In the genomic region with DNA sequence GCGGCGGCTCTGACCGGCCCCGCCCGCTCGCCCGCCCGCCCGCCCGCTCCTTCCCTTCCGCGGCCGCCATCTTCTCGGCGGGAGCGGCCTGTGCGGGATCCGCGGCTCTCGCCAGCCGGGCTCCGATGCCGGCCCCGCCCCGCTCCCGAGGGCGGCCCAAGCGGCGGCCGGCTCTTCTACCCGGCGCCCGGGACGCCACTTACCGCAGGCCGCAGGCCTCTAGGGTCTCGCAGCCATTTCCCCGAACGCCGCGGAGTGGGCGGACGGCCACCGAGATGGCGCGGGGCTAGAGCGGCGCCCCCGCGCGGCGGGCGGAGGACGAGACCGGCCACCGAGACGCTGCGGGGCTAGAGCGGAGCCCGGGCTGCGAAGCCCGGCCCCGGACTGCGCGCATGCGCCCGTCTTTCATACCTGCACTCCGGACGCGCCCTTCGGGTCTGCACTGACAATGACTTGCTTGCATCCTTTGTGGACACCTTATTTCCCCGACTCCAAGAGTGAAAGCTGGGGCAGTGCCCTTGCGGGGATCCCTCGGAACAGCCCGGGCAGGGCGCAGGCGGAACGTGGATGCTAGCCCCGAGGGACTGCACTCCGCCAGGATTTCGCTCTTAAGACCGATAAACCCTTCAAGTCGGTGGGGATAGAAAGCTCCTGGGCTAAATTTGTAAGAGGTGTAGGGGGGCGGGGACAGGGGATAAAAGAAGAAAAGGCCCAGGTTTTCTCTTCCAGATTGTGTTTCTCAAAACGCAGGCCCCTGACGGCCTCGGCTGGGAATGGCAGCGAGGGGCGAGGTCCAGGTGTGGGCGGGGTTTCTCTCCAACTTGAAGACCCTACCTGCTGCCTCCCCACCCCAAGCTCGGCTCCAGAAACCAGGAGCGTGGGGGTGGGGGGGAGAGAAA, we compare ENCODE assay signal across 1 cellular context.
TF ChIP-seq lines count a peak whose summit lies in the region.

A gene (minus strand): TSS at position 277 of the 899 bp plus-strand sequence.

TF ChIP-seq in HEK293, 187 proteins besides CTCF, POLR2A, EP300 and RAD21 (continued from another document and continues in another):
- TF ChIP-seq, protein P1, sequence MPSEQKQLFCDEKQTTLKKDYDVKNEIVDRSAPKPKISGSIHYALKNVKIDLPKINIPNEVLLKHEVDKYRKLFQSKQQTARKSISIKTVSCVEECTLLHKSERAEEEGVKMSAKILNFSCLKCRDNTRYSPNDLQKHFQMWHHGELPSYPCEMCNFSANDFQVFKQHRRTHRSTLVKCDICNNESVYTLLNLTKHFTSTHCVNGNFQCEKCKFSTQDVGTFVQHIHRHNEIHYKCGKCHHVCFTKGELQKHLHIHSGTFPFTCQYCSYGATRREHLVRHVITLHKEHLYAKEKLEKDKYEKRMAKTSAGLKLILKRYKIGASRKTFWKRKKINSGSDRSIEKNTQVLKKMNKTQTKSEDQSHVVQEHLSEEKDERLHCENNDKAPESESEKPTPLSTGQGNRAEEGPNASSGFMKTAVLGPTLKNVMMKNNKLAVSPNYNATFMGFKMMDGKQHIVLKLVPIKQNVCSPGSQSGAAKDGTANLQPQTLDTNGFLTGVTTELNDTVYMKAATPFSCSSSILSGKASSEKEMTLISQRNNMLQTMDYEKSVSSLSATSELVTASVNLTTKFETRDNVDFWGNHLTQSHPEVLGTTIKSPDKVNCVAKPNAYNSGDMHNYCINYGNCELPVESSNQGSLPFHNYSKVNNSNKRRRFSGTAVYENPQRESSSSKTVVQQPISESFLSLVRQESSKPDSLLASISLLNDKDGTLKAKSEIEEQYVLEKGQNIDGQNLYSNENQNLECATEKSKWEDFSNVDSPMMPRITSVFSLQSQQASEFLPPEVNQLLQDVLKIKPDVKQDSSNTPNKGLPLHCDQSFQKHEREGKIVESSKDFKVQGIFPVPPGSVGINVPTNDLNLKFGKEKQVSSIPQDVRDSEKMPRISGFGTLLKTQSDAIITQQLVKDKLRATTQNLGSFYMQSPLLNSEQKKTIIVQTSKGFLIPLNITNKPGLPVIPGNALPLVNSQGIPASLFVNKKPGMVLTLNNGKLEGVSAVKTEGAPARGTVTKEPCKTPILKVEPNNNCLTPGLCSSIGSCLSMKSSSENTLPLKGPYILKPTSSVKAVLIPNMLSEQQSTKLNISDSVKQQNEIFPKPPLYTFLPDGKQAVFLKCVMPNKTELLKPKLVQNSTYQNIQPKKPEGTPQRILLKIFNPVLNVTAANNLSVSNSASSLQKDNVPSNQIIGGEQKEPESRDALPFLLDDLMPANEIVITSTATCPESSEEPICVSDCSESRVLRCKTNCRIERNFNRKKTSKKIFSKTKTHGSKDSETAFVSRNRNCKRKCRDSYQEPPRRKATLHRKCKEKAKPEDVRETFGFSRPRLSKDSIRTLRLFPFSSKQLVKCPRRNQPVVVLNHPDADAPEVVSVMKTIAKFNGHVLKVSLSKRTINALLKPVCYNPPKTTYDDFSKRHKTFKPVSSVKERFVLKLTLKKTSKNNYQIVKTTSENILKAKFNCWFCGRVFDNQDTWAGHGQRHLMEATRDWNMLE (tag by site-specific recombination; conservative IDR thresholded peaks at IDR 0.05; ENCODE audit: low read depth): no peak
- TF ChIP-seq ZNF133 (tag by site-specific recombination; IDR thresholded peaks at IDR 0.05) (no peak), ZNF610 (tag by site-specific recombination; IDR thresholded peaks at IDR 0.05; ENCODE audit: borderline replicate concordance) (no peak), ZNF777 (tag by site-specific recombination; IDR thresholded peaks at IDR 0.05; ENCODE audit: borderline replicate concordance) (no peak), ZNF701 (tag by site-specific recombination; IDR thresholded peaks at IDR 0.05) (no peak), ZNF121 (tag by site-specific recombination; IDR thresholded peaks at IDR 0.05) (peak; percentile 12; the same call in 1 of the 2 replicates), ZNF16 (tag by site-specific recombination; IDR thresholded peaks at IDR 0.05; ENCODE audit: low read depth) (no peak), YY2 (tag by site-specific recombination; IDR thresholded peaks at IDR 0.05) (peak; percentile 73), ZNF23 (tag by site-specific recombination; IDR thresholded peaks at IDR 0.05; ENCODE audit: borderline replicate concordance) (no peak), ZBTB20 (tag by site-specific recombination; IDR thresholded peaks at IDR 0.05) (peak; percentile 87), ZNF184 (tag by site-specific recombination; IDR thresholded peaks at IDR 0.05) (no peak; the same call in 1 of the 2 replicates), ZSCAN30 (tag by site-specific recombination; IDR thresholded peaks at IDR 0.05) (peak; percentile 61; the same call in 1 of the 2 replicates), ZNF169 (tag by site-specific recombination; IDR thresholded peaks at IDR 0.05) (no peak), ZNF776 (tag by site-specific recombination; IDR thresholded peaks at IDR 0.05; ENCODE audit: borderline replicate concordance) (no peak), ZNF571 (tag by site-specific recombination; IDR thresholded peaks at IDR 0.05) (no peak), ZNF501 (tag by site-specific recombination; IDR thresholded peaks at IDR 0.05) (no peak), ZNF37A (tag by site-specific recombination; IDR thresholded peaks at IDR 0.05) (no peak), MZF1 (tag by site-specific recombination; IDR thresholded peaks at IDR 0.05; ENCODE audit: borderline replicate concordance) (no peak), ZNF114 (tag by site-specific recombination; IDR thresholded peaks at IDR 0.05) (no peak), KLF16 (tag by site-specific recombination; IDR thresholded peaks at IDR 0.05) (no peak), PRDM1 (tag by site-specific recombination; IDR thresholded peaks at IDR 0.05) (peak; percentile 73; the same call in 1 of the 2 replicates), ZNF670 (tag by site-specific recombination; IDR thresholded peaks at IDR 0.05; ENCODE audit: low read depth) (no peak), FEZF1 (tag by site-specific recombination; IDR thresholded peaks at IDR 0.05) (peak; percentile 21; the same call in 1 of the 2 replicates)
- TF ChIP-seq, protein P2, sequence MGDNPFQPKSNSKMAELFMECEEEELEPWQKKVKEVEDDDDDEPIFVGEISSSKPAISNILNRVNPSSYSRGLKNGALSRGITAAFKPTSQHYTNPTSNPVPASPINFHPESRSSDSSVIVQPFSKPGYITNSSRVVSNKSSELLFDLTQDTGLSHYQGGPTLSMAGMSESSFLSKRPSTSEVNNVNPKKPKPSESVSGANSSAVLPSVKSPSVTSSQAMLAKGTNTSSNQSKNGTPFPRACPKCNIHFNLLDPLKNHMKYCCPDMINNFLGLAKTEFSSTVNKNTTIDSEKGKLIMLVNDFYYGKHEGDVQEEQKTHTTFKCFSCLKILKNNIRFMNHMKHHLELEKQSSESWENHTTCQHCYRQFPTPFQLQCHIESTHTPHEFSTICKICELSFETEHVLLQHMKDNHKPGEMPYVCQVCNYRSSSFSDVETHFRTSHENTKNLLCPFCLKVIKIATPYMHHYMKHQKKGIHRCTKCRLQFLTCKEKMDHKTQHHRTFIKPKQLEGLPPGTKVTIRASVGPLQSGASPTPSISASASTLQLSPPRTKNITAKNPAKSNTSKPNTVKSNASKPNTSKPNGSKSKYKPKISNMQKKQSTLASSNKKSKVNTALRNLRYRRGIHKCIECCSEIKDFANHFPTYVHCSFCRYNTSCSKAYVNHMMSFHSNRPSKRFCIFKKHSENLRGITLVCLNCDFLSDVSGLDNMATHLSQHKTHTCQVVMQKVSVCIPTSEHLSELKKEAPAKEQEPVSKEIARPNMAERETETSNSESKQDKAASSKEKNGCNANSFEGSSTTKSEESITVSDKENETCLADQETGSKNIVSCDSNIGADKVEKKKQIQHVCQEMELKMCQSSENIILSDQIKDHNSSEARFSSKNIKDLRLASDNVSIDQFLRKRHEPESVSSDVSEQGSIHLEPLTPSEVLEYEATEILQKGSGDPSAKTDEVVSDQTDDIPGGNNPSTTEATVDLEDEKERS (tag by site-specific recombination; IDR thresholded peaks at IDR 0.05): no peak
- TF ChIP-seq, protein P3, sequence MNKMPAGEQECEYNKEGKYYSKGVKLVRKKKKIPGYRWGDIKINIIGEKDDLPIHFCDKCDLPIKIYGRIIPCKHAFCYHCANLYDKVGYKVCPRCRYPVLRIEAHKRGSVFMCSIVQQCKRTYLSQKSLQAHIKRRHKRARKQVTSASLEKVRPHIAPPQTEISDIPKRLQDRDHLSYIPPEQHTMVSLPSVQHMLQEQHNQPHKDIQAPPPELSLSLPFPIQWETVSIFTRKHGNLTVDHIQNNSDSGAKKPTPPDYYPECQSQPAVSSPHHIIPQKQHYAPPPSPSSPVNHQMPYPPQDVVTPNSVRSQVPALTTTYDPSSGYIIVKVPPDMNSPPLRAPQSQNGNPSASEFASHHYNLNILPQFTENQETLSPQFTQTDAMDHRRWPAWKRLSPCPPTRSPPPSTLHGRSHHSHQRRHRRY (tag by site-specific recombination; IDR thresholded peaks at IDR 0.05): no peak
- TF ChIP-seq, protein P4, sequence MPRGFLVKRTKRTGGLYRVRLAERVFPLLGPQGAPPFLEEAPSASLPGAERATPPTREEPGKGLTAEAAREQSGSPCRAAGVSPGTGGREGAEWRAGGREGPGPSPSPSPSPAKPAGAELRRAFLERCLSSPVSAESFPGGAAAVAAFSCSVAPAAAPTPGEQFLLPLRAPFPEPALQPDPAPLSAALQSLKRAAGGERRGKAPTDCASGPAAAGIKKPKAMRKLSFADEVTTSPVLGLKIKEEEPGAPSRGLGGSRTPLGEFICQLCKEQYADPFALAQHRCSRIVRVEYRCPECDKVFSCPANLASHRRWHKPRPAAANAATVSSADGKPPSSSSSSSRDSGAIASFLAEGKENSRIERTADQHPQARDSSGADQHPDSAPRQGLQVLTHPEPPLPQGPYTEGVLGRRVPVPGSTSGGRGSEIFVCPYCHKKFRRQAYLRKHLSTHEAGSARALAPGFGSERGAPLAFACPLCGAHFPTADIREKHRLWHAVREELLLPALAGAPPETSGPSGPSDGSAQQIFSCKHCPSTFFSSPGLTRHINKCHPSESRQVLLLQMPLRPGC (tag by site-specific recombination; IDR thresholded peaks at IDR 0.05): peak; percentile 14; the same call in 1 of the 2 replicates
- TF ChIP-seq, protein P5, sequence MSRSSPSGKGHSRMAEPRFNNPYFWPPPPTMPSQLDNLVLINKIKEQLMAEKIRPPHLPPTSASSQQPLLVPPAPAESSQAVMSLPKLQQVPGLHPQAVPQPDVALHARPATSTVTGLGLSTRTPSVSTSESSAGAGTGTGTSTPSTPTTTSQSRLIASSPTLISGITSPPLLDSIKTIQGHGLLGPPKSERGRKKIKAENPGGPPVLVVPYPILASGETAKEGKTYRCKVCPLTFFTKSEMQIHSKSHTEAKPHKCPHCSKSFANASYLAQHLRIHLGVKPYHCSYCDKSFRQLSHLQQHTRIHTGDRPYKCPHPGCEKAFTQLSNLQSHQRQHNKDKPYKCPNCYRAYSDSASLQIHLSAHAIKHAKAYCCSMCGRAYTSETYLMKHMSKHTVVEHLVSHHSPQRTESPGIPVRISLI (tag by site-specific recombination; IDR thresholded peaks at IDR 0.05): no peak
- TF ChIP-seq, protein P6, sequence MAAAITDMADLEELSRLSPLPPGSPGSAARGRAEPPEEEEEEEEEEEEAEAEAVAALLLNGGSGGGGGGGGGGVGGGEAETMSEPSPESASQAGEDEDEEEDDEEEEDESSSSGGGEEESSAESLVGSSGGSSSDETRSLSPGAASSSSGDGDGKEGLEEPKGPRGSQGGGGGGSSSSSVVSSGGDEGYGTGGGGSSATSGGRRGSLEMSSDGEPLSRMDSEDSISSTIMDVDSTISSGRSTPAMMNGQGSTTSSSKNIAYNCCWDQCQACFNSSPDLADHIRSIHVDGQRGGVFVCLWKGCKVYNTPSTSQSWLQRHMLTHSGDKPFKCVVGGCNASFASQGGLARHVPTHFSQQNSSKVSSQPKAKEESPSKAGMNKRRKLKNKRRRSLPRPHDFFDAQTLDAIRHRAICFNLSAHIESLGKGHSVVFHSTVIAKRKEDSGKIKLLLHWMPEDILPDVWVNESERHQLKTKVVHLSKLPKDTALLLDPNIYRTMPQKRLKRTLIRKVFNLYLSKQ (tag by site-specific recombination; IDR thresholded peaks at IDR 0.05; ENCODE audit: borderline replicate concordance): no peak
- TF ChIP-seq, protein P7, sequence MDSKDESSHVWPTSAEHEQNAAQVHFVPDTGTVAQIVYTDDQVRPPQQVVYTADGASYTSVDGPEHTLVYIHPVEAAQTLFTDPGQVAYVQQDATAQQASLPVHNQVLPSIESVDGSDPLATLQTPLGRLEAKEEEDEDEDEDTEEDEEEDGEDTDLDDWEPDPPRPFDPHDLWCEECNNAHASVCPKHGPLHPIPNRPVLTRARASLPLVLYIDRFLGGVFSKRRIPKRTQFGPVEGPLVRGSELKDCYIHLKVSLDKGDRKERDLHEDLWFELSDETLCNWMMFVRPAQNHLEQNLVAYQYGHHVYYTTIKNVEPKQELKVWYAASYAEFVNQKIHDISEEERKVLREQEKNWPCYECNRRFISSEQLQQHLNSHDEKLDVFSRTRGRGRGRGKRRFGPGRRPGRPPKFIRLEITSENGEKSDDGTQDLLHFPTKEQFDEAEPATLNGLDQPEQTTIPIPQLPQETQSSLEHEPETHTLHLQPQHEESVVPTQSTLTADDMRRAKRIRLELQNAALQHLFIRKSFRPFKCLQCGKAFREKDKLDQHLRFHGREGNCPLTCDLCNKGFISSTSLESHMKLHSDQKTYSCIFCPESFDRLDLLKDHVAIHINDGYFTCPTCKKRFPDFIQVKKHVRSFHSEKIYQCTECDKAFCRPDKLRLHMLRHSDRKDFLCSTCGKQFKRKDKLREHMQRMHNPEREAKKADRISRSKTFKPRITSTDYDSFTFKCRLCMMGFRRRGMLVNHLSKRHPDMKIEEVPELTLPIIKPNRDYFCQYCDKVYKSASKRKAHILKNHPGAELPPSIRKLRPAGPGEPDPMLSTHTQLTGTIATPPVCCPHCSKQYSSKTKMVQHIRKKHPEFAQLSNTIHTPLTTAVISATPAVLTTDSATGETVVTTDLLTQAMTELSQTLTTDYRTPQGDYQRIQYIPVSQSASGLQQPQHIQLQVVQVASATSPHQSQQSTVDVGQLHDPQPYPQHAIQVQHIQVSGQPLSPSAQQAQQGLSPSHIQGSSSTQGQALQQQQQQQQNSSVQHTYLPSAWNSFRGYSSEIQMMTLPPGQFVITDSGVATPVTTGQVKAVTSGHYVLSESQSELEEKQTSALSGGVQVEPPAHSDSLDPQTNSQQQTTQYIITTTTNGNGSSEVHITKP (tag by site-specific recombination; IDR thresholded peaks at IDR 0.05): peak; percentile 82
- TF ChIP-seq, protein P8, sequence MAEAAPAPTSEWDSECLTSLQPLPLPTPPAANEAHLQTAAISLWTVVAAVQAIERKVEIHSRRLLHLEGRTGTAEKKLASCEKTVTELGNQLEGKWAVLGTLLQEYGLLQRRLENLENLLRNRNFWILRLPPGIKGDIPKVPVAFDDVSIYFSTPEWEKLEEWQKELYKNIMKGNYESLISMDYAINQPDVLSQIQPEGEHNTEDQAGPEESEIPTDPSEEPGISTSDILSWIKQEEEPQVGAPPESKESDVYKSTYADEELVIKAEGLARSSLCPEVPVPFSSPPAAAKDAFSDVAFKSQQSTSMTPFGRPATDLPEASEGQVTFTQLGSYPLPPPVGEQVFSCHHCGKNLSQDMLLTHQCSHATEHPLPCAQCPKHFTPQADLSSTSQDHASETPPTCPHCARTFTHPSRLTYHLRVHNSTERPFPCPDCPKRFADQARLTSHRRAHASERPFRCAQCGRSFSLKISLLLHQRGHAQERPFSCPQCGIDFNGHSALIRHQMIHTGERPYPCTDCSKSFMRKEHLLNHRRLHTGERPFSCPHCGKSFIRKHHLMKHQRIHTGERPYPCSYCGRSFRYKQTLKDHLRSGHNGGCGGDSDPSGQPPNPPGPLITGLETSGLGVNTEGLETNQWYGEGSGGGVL (tag by site-specific recombination; IDR thresholded peaks at IDR 0.05): no peak
